ENCODE assay signal across 1 cellular context in the genomic region with DNA sequence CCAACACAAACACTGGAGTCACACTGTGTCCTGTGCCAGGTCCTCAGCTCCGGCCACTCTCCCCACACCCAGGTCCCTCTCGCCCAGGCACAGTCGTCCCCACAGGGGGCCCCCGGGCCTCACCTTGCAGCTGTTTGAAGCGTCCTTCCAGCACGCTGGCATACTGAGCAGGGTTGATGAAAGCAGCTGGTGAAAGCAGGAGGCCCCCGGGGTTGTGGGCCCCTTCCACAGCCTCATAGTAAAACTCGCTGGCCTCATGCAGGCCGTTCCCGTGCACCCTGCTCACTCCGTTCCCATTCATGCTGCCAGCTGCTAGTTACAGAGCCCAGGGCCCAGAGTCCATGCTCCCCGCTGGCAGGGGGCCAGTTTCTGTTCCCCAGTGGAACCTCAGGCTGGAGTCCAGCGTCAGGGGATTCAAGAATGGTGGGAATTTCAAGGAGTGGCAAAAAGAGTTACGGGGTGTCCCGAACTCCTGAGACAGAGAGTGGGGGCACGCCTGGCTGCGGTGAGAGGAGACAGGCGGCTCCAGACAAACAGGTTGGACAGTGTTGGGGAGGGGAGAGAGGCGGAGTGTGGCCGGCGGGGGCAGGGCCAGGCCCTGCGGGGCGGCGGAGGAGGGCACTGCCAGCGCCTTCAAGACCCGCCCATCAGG.
TF ChIP-seq lines count a peak whose summit lies in the region.

No MANE protein-coding gene starts in this region.

TF ChIP-seq in HepG2, 621 proteins besides CTCF, POLR2A, EP300 and RAD21 (continued from another document):
- TF ChIP-seq, protein P1, sequence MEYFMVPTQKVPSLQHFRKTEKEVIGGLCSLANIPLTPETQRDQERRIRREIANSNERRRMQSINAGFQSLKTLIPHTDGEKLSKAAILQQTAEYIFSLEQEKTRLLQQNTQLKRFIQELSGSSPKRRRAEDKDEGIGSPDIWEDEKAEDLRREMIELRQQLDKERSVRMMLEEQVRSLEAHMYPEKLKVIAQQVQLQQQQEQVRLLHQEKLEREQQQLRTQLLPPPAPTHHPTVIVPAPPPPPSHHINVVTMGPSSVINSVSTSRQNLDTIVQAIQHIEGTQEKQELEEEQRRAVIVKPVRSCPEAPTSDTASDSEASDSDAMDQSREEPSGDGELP (IDR thresholded peaks at IDR 0.05; ENCODE audit: borderline replicate concordance, low read depth), result peak; percentile 75; the same call in 1 of the 2 replicates
- TF ChIP-seq ZNF430 (CRISPR knock-in tag; IDR thresholded peaks at IDR 0.05) (peak; percentile 48; the same call in 1 of the 2 replicates), ZMYM2 (CRISPR knock-in tag; IDR thresholded peaks at IDR 0.05) (peak; percentile 42; the same call in 1 of the 2 replicates), ZNF850 (CRISPR knock-in tag; conservative IDR thresholded peaks at IDR 0.05) (no peak), TAF1 (CRISPR knock-in tag; IDR thresholded peaks at IDR 0.05) (peak; percentile 24; the same call in 1 of the 2 replicates), MTA1 (CRISPR knock-in tag; IDR thresholded peaks at IDR 0.05; ENCODE audit: borderline replicate concordance) (0 out of 2 replicates have a peak, but pooled peaks have one; percentile 19), GATAD2A (CRISPR knock-in tag; IDR thresholded peaks at IDR 0.05) (peak; percentile 59), MZF1 (CRISPR knock-in tag; IDR thresholded peaks at IDR 0.05; ENCODE audit: borderline replicate concordance) (peak; percentile 99), RAD51 (IDR thresholded peaks at IDR 0.05; ENCODE audit: borderline replicate concordance) (no peak), YEATS4 (CRISPR knock-in tag; IDR thresholded peaks at IDR 0.05; ENCODE audit: borderline replicate concordance) (peak; percentile 45; the same call in 1 of the 2 replicates), ZNF124 (CRISPR knock-in tag; IDR thresholded peaks at IDR 0.05) (0 out of 2 replicates have a peak, but pooled peaks have one; percentile 43), MAFK (conservative IDR thresholded peaks at IDR 0.05 in 1 of 2, IDR thresholded peaks at IDR 0.05 in 1 of 2; ENCODE audit: low read length in 2 of 2) (no peak), ZNF709 (CRISPR knock-in tag; IDR thresholded peaks at IDR 0.05) (0 out of 2 replicates have a peak, but pooled peaks have one; percentile 52), ZNF768 (CRISPR knock-in tag; IDR thresholded peaks at IDR 0.05) (peak; percentile 36; the same call in 1 of the 2 replicates), ZNF564 (CRISPR knock-in tag; IDR thresholded peaks at IDR 0.05) (no peak), ZSCAN22 (CRISPR knock-in tag; IDR thresholded peaks at IDR 0.05) (no peak), ZFX (CRISPR knock-in tag; IDR thresholded peaks at IDR 0.05; ENCODE audit: low read depth) (peak; percentile 70), FOXC1 (CRISPR knock-in tag; IDR thresholded peaks at IDR 0.05; ENCODE audit: borderline replicate concordance) (peak; percentile 31; the same call in 1 of the 2 replicates)
- TF ChIP-seq, protein P2, sequence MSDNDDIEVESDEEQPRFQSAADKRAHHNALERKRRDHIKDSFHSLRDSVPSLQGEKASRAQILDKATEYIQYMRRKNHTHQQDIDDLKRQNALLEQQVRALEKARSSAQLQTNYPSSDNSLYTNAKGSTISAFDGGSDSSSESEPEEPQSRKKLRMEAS (IDR thresholded peaks at IDR 0.05), result peak; percentile 72
- TF ChIP-seq, protein P3, sequence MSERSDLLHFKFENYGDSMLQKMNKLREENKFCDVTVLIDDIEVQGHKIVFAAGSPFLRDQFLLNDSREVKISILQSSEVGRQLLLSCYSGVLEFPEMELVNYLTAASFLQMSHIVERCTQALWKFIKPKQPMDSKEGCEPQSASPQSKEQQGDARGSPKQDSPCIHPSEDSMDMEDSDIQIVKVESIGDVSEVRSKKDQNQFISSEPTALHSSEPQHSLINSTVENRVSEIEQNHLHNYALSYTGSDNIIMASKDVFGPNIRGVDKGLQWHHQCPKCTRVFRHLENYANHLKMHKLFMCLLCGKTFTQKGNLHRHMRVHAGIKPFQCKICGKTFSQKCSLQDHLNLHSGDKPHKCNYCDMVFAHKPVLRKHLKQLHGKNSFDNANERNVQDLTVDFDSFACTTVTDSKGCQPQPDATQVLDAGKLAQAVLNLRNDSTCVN (CRISPR knock-in tag; IDR thresholded peaks at IDR 0.05; ENCODE audit: borderline replicate concordance), result 0 out of 2 replicates have a peak, but pooled peaks have one; percentile 6
